Comparison of ENCODE assay signal across 8 cellular contexts in the genomic region with DNA sequence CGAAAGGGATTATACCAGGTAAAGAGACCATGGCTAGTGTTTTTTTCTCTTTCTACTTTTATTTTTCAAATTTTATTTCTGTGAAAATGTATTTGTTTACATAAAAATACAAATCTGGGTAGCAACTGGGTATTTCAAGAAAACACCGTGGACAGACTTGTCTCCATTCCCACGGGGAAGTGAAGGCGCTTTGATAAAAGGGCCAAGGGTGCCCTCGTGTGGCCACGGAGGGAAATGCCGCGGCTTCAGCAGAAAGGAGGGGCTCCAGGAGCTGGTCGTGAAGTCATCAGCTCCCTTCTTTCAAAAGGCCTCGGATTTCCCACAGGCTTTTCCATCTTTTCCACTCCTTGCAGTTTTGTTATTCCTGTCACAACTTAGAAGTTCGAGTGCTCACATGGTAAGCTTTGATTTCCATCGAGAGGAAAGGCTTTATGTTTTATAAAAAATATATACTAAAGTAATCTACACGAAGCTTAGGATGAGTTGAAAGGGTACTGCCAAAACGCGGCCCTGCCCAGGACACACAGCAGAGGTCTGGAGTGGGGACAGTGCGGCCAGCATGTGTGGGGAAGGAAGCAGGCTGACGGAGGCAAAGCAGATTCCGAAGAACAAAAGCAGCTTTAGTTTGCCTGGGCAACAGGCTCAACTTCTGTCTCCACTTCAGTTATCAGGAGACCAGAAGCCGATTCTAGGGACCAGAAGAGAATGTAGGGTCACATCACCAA. TPM values are rescaled to one million over a fixed set of nuclear protein-coding genes. Genes with fewer than 3 reads are reported as not detected.
A peak's percentile ranks its signal among the peaks of the same experiment; 100 is the strongest.
DNase-seq lines count a peak whose midpoint lies in the region; ATAC-seq, FAIRE-seq and TF ChIP-seq lines count a peak whose summit lies in the region.

No MANE protein-coding gene starts in this region.

- ATAC-seq in A549 (peak; percentile 76 to 85), GM21529 (IDR thresholded peaks at IDR 0.05; ENCODE audit: unreplicated experiment) (peak; percentile 49), left lung (peak; percentile 96), HG02571 (IDR thresholded peaks at IDR 0.05; ENCODE audit: unreplicated experiment) (no peak)

- POLR2A ChIA-PET in A549 (lab: Yijun Ruan, JAX) = interaction anchor here (0.9 to 1.9 kb wide), 9 partner anchors 9 to 80 kb away, joined by 3 to 20 read pairs (median 8); partner anchors contain the start of gene TSR1

- no peak for TF ChIP-seq EP300 in A549 (IDR thresholded peaks at IDR 0.05)

- H3K4me3 ChIP-seq in A549 (no peak overlapping the region), left lung (no peak overlapping the region)

- CTCF ChIA-PET in A549 (lab: Yijun Ruan, JAX) = interaction anchor here (0.6 to 28.1 kb wide), 46 partner anchors 9 to 310 kb away, joined by 3 to 1099 read pairs (median 4); partner anchors contain the start of genes MNT, SGSM2 and TSR1

- TF ChIP-seq RAD21 in A549 (conservative IDR thresholded peaks at IDR 0.05 in 1 of 2, IDR thresholded peaks at IDR 0.05 in 1 of 2) = peak; percentile 95 to 96

- 0 out of 3 replicates have a peak overlapping the region, but pooled peaks have one; percentile 10 for H3K4me2 ChIP-seq in A549

- H3K27ac Mint-ChIP-seq in chondrocyte (ENCODE audit: unreplicated experiment) = peak overlapping the region; percentile 82

- H3K4me1 Mint-ChIP-seq in chondrocyte (ENCODE audit: low read depth) = peaks cover 44% of the 10 kb centered on the region

- H3K9me3 ChIP-seq in A549 = no peaks in the 10 kb centered on the region
- no peaks in the 10 kb centered on the region for H3K9me3 ChIP-seq in left lung

- no peak overlapping the region for H3K4me3 Mint-ChIP-seq in chondrocyte (ENCODE audit: unreplicated experiment)

- TF ChIP-seq CTCF in A549 (IDR thresholded peaks at IDR 0.05) = peak; percentile 98
- TF ChIP-seq CTCF in chondrocyte (IDR thresholded peaks at IDR 0.05) = peak; percentile 98
- peak; percentile 98 to 99 for TF ChIP-seq CTCF in left lung (IDR thresholded peaks at IDR 0.05)

- no peaks in the 10 kb centered on the region for H3K27me3 Mint-ChIP-seq in chondrocyte (ENCODE audit: low read depth)

- peak; percentile 94 for FAIRE-seq in A549 (lab: Jason Lieb, UNC)

- no peaks in the 10 kb centered on the region for H3K9me3 Mint-ChIP-seq in chondrocyte (ENCODE audit: low read depth)

- no peak overlapping the region for H3K27ac ChIP-seq in A549
- H3K27ac ChIP-seq in left lung = no peak overlapping the region

- peaks cover 7% of the 10 kb centered on the region for H3K36me3 Mint-ChIP-seq in chondrocyte (ENCODE audit: low read depth)

- no peaks in the 10 kb centered on the region for H3K27me3 ChIP-seq in left lung

- WGBS in A549 (ENCODE audit: missing lambda C conversion rate) = 36% methylated on average over 19 of the region's 19 CpGs

- peaks cover 7% of the 10 kb centered on the region; the same call in 1 of the 3 replicates for H3K4me1 ChIP-seq in A549
- H3K4me1 ChIP-seq in left lung = peaks cover 0 to 9% of the 10 kb centered on the region in 2 donors

- H3K36me3 ChIP-seq in left lung = peaks cover 0 to 39% of the 10 kb centered on the region in 2 donors

- DNase-seq in A549 (ENCODE audit: low read depth in 1 of 2, low spot score in 1 of 2) = peak; percentile 84 to 88
- peak; percentile 63 for DNase-seq in NCI-H345 (lab: John Stamatoyannopoulos, UW)
- DNase-seq in activated CD4-positive, alpha-beta T cell treated with anti-CD3 and anti-CD28 coated beads for 4 hours = peak; percentile 74 to 91
- DNase-seq in chondrocyte (ENCODE audit: low spot score) = peak; percentile 71
- DNase-seq in left lung = peak; percentile 84 to 96
- peak; percentile 79 for DNase-seq in stimulated activated CD4-positive, alpha-beta T cell treated with anti-CD3 and anti-CD28 coated beads, Interleukin-2, amount 100 ng/mL, for 4 hours (ENCODE audit: low read depth)

- TF ChIP-seq POLR2A in A549 (IDR thresholded peaks at IDR 0.05; ENCODE audit: low read length) = no peak

- intact Hi-C loops in left lung (cut with DNase I) = loop anchor here in 1 of 2 donors (5.0 kb wide), 1 partner anchor 34 kb away; no protein-coding TSS in a partner anchor

TF ChIP-seq in A549, 52 proteins besides CTCF, POLR2A, EP300 and RAD21:
- TF ChIP-seq SMC3 (IDR thresholded peaks at IDR 0.05) (peak; percentile 93), HEYL (CRISPR knock-in tag; IDR thresholded peaks at IDR 0.05) (no peak)

RNA-seq across cellular contexts. Expression of gene MNT, which starts 15.3 kb away (rescaled TPM):
- polyA plus RNA-seq in A549 (2011; rRNA removed) = 4.5 and 5.7 TPM in 2 replicates
- 10.5 and 12.2 TPM in 2 replicates for polyA plus RNA-seq in A549 (2012; cell fraction: cytosol; rRNA removed)
- 54.0 and 59.8 TPM in 2 replicates for polyA plus RNA-seq in A549 (2012; cell fraction: nucleus; rRNA removed)
- polyA plus RNA-seq in A549 (2017; fragmentation: RNase III; extraction: RNeasy Plus Mini Kit Qiagen cat#74134 plus additional on column Dnase treatment) = 22.7 to 30.8 TPM (median 25.9 TPM) in 3 replicates
- 3.8 and 4.9 TPM in 2 replicates for polyA minus RNA-seq in A549 (2011; rRNA and poly(A)+ RNA removed)
- 22.7 to 29.8 TPM (median 29.4 TPM) in 3 replicates for total RNA-seq in chondrocyte
- total RNA-seq in left lung = 10 to 100 TPM; 19.7 to 31.9 TPM
